18 cellular contexts compared by ENCODE assay signal in the genomic region with DNA sequence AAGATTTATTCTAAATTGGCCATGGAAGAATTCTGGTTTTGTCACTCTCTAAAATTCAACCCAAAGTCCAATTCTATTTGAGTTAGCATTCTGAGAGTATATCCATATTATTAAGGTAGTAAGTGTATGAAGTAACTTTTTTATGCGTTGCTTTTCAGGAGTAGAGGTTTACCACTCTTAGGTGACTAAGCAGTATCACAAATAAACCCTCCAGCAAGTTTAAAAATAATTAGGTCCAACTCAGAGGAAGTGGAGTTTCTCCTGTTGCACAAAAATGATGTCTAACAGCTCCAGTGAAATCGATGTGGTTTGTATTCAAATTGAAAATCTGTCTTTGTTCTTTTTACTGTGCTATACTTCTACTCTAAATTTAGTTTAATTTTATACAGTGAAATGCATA.
"Had no signal": no experiment of that assay in that cellular context is flagged by ENCODE, and none has a peak within 500 bp of the region (broad histone marks: within the 10 kb centered on the region; RNA-seq: fewer than 3 reads in every experiment).

No MANE protein-coding gene starts in this region.

- H3K4me1 ChIP-seq: upper lobe of right lung had no signal

- H3K36me3 ChIP-seq: esophagus muscularis mucosa, lower lobe of right lung, upper lobe of right lung had no signal

- DNase-seq: activated CD4-positive, alpha-beta T cell treated with anti-CD3 and anti-CD28 coated beads, Interleukin-2, amount 50 U/mL, for 1 hour; activated CD8-positive, alpha-beta memory T cell treated with anti-CD3 and anti-CD28 coated beads, Interleukin-2, amount 50 U/mL, for 48 hours; activated effector memory CD4-positive, alpha-beta T cell treated with Interleukin-2 at 50 U/mL for 16 hours; activated naive CD4-positive, alpha-beta T cell treated with anti-CD3 and anti-CD28 coated beads, Interleukin-2, amount 10 ng/mL, durations not matched to agents 7 days and 5 days; activated naive CD8-positive, alpha-beta T cell treated with anti-CD3 and anti-CD28 coated beads, Interleukin-2, amount 50 U/mL, for 24 hours; activated T-cell treated with anti-CD3 and anti-CD28 coated beads, Interleukin-2, amount 50 U/mL, for 48 hours; anterior cingulate cortex; cerebellar nuclear complex; effector CD8-positive, alpha-beta T cell; left colon; lower lobe of right lung; stimulated activated naive CD4-positive, alpha-beta T cell; T1000; upper lobe of right lung had no signal

- H3K9me3 ChIP-seq: esophagus muscularis mucosa, lower lobe of right lung, upper lobe of right lung had no signal

- H3K27ac ChIP-seq: esophagus muscularis mucosa, hepatocyte, lower lobe of right lung, upper lobe of right lung had no signal

- H3K4me3 ChIP-seq: esophagus muscularis mucosa, hepatocyte, lower lobe of right lung, upper lobe of right lung had no signal

- H3K4me2 ChIP-seq: hepatocyte had no signal

- ATAC-seq: activated CD4-positive, CD25-positive, alpha-beta regulatory T cell treated with anti-CD3 and anti-CD28 coated beads, Interleukin-2, amount 50 U/mL, for 24 hours; activated naive CD8-positive, alpha-beta T cell treated with anti-CD3 and anti-CD28 coated beads, Interleukin-2, amount 50 U/mL, for 24 hours; left colon; lower lobe of right lung; natural killer cell treated with Interleukin-12 subunit alpha and Interleukin-12 subunit beta and Interleukin-15 and Interleukin-18, amount 100 ng/mL, for 72 hours; upper lobe of right lung had no signal

- H2AFZ ChIP-seq: hepatocyte had no signal

- H3K27me3 ChIP-seq: esophagus muscularis mucosa, hepatocyte, upper lobe of right lung had no signal
